Comparison of ENCODE assay signal across 1 cellular context in the genomic region with DNA sequence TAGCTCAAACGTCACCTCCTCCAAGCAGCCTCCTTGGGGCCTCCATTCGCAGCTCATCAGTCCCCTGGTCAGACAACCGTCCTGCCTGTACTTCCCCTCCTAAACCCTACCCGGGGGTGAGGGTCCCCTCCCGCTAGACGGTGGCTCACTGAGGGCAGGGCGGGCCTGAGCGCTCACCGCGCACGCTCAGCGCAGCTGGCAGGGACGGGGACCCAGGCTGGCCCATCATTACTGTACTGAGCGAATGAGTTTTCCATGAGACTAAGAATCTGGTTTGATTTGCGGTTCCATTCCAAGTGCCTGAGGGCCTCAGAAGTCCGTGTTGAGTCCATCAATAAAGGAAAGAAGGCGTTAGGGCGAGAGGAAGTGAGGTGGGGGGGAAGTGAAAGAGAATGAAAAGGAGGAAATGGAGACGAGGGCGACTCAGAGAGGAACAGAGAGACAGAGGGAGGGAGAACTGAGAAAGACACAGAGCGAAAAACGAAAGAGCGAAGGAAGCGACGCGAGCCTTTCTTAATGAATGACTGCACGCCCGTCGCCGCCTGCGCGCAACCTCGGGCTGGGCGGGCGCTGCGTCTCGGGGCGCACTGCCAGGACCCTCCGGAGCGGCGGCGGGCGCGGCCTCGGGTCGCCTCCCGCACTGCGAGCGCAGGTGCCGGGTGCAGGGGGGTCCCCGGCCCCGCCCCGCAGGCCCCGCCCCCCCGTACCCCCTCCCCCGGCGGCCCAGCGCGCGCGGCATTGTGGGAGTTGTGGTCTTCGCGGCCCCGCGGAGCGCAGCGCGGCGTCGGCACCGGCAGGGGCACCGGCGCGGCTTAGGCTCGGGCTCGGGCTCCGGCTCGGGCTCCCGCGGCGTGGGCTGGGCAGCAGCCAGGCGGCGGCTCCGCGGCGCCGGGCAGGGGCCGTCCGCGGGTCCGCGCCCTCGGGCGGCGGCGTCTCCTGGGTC.
TF ChIP-seq lines count a peak whose summit lies in the region.

A gene with protein sequence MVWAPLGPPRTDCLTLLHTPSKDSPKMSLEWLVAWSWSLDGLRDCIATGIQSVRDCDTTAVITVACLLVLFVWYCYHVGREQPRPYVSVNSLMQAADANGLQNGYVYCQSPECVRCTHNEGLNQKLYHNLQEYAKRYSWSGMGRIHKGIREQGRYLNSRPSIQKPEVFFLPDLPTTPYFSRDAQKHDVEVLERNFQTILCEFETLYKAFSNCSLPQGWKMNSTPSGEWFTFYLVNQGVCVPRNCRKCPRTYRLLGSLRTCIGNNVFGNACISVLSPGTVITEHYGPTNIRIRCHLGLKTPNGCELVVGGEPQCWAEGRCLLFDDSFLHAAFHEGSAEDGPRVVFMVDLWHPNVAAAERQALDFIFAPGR (plus strand): TSS at position 746 of the 943 bp plus-strand sequence. CDS start 4,356 bp downstream, outside the sequence.

TF ChIP-seq in K562, 482 proteins besides CTCF, POLR2A, EP300 and RAD21 (continued from another document and continues in another):
- TF ChIP-seq SIX5 (IDR thresholded peaks at IDR 0.05; ENCODE audit: borderline replicate concordance in 1 of 2, insufficient read depth in 1 of 2, low read depth in 1 of 2, low read length in 2 of 2) (peak in 1 of 2 experiments; percentile 19; a peak in 1 of 4 replicates), TRIM24 (IDR thresholded peaks at IDR 0.05) (no peak), CREM (IDR thresholded peaks at IDR 0.05; ENCODE audit: low read depth) (peak; percentile 40; the same call in 1 of the 2 replicates), CHCHD3 (CRISPR knock-in tag; IDR thresholded peaks at IDR 0.05) (no peak), ZNF561 (CRISPR knock-in tag; conservative IDR thresholded peaks at IDR 0.05) (no peak), SOX6 (IDR thresholded peaks at IDR 0.05) (no peak), CBX3 (IDR thresholded peaks at IDR 0.05; ENCODE audit: borderline replicate concordance in 1 of 2, low read length in 2 of 2) (no peak), XRCC3 (IDR thresholded peaks at IDR 0.05) (no peak), LCOR (CRISPR knock-in tag; IDR thresholded peaks at IDR 0.05) (no peak), SMAD1 (IDR thresholded peaks at IDR 0.05; ENCODE audit: low read depth, low read length, partially characterized antibody) (no peak), CXXC5 (CRISPR knock-in tag; IDR thresholded peaks at IDR 0.05) (peak; percentile 56), POLR2G (IDR thresholded peaks at IDR 0.05; ENCODE audit: low read depth, low read length) (peak; percentile 67), NFIX (CRISPR knock-in tag; IDR thresholded peaks at IDR 0.05; ENCODE audit: low read depth) (no peak), ZBTB8A (IDR thresholded peaks at IDR 0.05; ENCODE audit: partially characterized antibody) (no peak), HNRNPH1 (optimal IDR thresholded peaks at IDR 0.05; ENCODE audit: low read depth, low read length) (no peak), ETV5 (CRISPR knock-in tag; IDR thresholded peaks at IDR 0.05; ENCODE audit: low read depth) (no peak), HDGF (IDR thresholded peaks at IDR 0.05) (no peak), ZNF436 (CRISPR knock-in tag; IDR thresholded peaks at IDR 0.05) (no peak), POLR3G (IDR thresholded peaks at IDR 0.05; ENCODE audit: extremely low read depth, insufficient read length, insufficient replicate concordance) (no peak), XRCC4 (IDR thresholded peaks at IDR 0.05; ENCODE audit: extremely low read depth, insufficient read depth, insufficient read length) (no peak), NR1H2 (CRISPR knock-in tag; IDR thresholded peaks at IDR 0.05) (no peak)
- TF ChIP-seq, protein P1, sequence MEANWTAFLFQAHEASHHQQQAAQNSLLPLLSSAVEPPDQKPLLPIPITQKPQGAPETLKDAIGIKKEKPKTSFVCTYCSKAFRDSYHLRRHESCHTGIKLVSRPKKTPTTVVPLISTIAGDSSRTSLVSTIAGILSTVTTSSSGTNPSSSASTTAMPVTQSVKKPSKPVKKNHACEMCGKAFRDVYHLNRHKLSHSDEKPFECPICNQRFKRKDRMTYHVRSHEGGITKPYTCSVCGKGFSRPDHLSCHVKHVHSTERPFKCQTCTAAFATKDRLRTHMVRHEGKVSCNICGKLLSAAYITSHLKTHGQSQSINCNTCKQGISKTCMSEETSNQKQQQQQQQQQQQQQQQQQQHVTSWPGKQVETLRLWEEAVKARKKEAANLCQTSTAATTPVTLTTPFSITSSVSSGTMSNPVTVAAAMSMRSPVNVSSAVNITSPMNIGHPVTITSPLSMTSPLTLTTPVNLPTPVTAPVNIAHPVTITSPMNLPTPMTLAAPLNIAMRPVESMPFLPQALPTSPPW (CRISPR knock-in tag; IDR thresholded peaks at IDR 0.05), result peak; percentile 95
- TF ChIP-seq, protein P2, sequence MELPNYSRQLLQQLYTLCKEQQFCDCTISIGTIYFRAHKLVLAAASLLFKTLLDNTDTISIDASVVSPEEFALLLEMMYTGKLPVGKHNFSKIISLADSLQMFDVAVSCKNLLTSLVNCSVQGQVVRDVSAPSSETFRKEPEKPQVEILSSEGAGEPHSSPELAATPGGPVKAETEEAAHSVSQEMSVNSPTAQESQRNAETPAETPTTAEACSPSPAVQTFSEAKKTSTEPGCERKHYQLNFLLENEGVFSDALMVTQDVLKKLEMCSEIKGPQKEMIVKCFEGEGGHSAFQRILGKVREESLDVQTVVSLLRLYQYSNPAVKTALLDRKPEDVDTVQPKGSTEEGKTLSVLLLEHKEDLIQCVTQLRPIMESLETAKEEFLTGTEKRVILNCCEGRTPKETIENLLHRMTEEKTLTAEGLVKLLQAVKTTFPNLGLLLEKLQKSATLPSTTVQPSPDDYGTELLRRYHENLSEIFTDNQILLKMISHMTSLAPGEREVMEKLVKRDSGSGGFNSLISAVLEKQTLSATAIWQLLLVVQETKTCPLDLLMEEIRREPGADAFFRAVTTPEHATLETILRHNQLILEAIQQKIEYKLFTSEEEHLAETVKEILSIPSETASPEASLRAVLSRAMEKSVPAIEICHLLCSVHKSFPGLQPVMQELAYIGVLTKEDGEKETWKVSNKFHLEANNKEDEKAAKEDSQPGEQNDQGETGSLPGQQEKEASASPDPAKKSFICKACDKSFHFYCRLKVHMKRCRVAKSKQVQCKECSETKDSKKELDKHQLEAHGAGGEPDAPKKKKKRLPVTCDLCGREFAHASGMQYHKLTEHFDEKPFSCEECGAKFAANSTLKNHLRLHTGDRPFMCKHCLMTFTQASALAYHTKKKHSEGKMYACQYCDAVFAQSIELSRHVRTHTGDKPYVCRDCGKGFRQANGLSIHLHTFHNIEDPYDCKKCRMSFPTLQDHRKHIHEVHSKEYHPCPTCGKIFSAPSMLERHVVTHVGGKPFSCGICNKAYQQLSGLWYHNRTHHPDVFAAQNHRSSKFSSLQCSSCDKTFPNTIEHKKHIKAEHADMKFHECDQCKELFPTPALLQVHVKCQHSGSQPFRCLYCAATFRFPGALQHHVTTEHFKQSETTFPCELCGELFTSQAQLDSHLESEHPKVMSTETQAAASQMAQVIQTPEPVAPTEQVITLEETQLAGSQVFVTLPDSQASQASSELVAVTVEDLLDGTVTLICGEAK (IDR thresholded peaks at IDR 0.05), result peak; percentile 58
- TF ChIP-seq, protein P2 (CRISPR knock-in tag; IDR thresholded peaks at IDR 0.05), result no peak
- TF ChIP-seq, protein P3, sequence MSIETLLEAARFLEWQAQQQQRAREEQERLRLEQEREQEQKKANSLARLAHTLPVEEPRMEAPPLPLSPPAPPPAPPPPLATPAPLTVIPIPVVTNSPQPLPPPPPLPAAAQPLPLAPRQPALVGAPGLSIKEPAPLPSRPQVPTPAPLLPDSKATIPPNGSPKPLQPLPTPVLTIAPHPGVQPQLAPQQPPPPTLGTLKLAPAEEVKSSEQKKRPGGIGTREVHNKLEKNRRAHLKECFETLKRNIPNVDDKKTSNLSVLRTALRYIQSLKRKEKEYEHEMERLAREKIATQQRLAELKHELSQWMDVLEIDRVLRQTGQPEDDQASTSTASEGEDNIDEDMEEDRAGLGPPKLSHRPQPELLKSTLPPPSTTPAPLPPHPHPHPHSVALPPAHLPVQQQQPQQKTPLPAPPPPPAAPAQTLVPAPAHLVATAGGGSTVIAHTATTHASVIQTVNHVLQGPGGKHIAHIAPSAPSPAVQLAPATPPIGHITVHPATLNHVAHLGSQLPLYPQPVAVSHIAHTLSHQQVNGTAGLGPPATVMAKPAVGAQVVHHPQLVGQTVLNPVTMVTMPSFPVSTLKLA (conservative IDR thresholded peaks at IDR 0.05), result no peak
- TF ChIP-seq, protein P4, sequence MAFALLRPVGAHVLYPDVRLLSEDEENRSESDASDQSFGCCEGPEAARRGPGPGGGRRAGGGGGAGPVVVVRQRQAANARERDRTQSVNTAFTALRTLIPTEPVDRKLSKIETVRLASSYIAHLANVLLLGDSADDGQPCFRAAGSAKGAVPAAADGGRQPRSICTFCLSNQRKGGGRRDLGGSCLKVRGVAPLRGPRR (CRISPR knock-in tag; IDR thresholded peaks at IDR 0.05), result no peak
- TF ChIP-seq, protein P5, sequence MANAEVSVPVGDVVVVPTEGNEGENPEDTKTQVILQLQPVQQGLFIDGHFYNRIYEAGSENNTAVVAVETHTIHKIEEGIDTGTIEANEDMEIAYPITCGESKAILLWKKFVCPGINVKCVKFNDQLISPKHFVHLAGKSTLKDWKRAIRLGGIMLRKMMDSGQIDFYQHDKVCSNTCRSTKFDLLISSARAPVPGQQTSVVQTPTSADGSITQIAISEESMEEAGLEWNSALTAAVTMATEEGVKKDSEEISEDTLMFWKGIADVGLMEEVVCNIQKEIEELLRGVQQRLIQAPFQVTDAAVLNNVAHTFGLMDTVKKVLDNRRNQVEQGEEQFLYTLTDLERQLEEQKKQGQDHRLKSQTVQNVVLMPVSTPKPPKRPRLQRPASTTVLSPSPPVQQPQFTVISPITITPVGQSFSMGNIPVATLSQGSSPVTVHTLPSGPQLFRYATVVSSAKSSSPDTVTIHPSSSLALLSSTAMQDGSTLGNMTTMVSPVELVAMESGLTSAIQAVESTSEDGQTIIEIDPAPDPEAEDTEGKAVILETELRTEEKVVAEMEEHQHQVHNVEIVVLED (CRISPR knock-in tag; IDR thresholded peaks at IDR 0.05), result no peak
- TF ChIP-seq, protein P6, sequence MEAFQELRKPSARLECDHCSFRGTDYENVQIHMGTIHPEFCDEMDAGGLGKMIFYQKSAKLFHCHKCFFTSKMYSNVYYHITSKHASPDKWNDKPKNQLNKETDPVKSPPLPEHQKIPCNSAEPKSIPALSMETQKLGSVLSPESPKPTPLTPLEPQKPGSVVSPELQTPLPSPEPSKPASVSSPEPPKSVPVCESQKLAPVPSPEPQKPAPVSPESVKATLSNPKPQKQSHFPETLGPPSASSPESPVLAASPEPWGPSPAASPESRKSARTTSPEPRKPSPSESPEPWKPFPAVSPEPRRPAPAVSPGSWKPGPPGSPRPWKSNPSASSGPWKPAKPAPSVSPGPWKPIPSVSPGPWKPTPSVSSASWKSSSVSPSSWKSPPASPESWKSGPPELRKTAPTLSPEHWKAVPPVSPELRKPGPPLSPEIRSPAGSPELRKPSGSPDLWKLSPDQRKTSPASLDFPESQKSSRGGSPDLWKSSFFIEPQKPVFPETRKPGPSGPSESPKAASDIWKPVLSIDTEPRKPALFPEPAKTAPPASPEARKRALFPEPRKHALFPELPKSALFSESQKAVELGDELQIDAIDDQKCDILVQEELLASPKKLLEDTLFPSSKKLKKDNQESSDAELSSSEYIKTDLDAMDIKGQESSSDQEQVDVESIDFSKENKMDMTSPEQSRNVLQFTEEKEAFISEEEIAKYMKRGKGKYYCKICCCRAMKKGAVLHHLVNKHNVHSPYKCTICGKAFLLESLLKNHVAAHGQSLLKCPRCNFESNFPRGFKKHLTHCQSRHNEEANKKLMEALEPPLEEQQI (IDR thresholded peaks at IDR 0.05), result no peak
- TF ChIP-seq, protein P7, sequence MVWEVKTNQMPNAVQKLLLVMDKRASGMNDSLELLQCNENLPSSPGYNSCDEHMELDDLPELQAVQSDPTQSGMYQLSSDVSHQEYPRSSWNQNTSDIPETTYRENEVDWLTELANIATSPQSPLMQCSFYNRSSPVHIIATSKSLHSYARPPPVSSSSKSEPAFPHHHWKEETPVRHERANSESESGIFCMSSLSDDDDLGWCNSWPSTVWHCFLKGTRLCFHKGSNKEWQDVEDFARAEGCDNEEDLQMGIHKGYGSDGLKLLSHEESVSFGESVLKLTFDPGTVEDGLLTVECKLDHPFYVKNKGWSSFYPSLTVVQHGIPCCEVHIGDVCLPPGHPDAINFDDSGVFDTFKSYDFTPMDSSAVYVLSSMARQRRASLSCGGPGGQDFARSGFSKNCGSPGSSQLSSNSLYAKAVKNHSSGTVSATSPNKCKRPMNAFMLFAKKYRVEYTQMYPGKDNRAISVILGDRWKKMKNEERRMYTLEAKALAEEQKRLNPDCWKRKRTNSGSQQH (CRISPR knock-in tag; IDR thresholded peaks at IDR 0.05), result peak; percentile 34; the same call in 1 of the 2 replicates
- TF ChIP-seq, protein P8, sequence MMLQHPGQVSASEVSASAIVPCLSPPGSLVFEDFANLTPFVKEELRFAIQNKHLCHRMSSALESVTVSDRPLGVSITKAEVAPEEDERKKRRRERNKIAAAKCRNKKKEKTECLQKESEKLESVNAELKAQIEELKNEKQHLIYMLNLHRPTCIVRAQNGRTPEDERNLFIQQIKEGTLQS (IDR thresholded peaks at IDR 0.05), result no peak
- TF ChIP-seq, protein P8 (CRISPR knock-in tag; conservative IDR thresholded peaks at IDR 0.05), result no peak
